In genomic region chr6:82331031-82331773, GRCh38 we compare ENCODE assay signal across 10 cellular contexts. TPM values are rescaled to one million over a fixed set of nuclear protein-coding genes. Genes with fewer than 3 reads are reported as not detected.
DNase-seq lines count a peak whose midpoint lies in the region; ATAC-seq and FAIRE-seq lines count a peak whose summit lies in the region.
"Had no signal": no experiment of that assay in that cellular context is flagged by ENCODE, and none has a peak within 500 bp of the region (broad histone marks: within the 10 kb centered on the region; RNA-seq: fewer than 3 reads in every experiment).

No MANE protein-coding gene starts in this region.

- H3K4me3 ChIP-seq in GM23248, result peak overlapping the region; percentile 37; the same call in 1 of the 2 replicates
- no peak overlapping the region for H3K4me3 ChIP-seq in small intestine (ENCODE audit: low read depth in 1 of 2, low read length in 2 of 2)
- no peak overlapping the region for H3K4me3 ChIP-seq in right cardiac atrium (ENCODE audit: low read length)

- WGBS in GM23248 (ENCODE audit: low coverage in 1 of 2, low lambda C conversion rate in 2 of 2, missing lambda C conversion rate in 2 of 2), 2 experiments, result 0 to 3% methylated on average over 2 of the region's 2 CpGs
- 19% methylated on average over 2 of the region's 2 CpGs for WGBS in small intestine, 3 donors
- 25% methylated on average over 2 of the region's 2 CpGs for WGBS in right cardiac atrium

- in situ Hi-C loops in GM23248 (cut with MboI), result no loop called here

- no peak overlapping the region for H3K9ac ChIP-seq in GM23248

- peaks cover 20% of the 10 kb centered on the region for H3K4me1 ChIP-seq in GM23248 (ENCODE audit: insufficient read depth)
- H3K4me1 ChIP-seq in small intestine (ENCODE audit: control insufficient read depth in 2 of 2, insufficient read depth in 1 of 2, low read depth in 1 of 2, low read length in 1 of 2), result no peaks in the 10 kb centered on the region
- H3K4me1 ChIP-seq in right cardiac atrium (ENCODE audit: control insufficient read depth, insufficient read depth, low read length), result no peaks in the 10 kb centered on the region

- no peak for ATAC-seq in right cardiac atrium

- H2AFZ ChIP-seq in GM23248, result peak overlapping the region; percentile 71

- H3K36me3 ChIP-seq in GM23248 (ENCODE audit: low read depth), result no peaks in the 10 kb centered on the region
- H3K36me3 ChIP-seq in small intestine (ENCODE audit: control insufficient read depth in 2 of 2, insufficient read depth in 2 of 2, low read length in 2 of 2), result no peaks in the 10 kb centered on the region

- H3F3A ChIP-seq in GM23248 (ENCODE audit: insufficient read depth), result peaks cover 17% of the 10 kb centered on the region; the same call in 1 of the 2 replicates

- H4K20me1 ChIP-seq in GM23248 (ENCODE audit: insufficient read depth), result no peaks in the 10 kb centered on the region

- H3K79me2 ChIP-seq in GM23248 (ENCODE audit: insufficient read depth), result no peaks in the 10 kb centered on the region

- peak; percentile 5 for DNase-seq in AG08396 (ENCODE audit: low spot score)
- peak; percentile 86 for DNase-seq in GM23248
- peak; percentile 67 for DNase-seq in RPMI7951 (ENCODE audit: low read depth)
- peak; percentile 41 for DNase-seq in fibroblast of the conjunctiva (ENCODE audit: low read depth)
- no peak for DNase-seq in small intestine
- no peak for DNase-seq in NCI-H1436 (lab: John Stamatoyannopoulos, UW)
- DNase-seq in right cardiac atrium, result no peak
- no peak for DNase-seq in activated CD4-positive, CD25-positive, alpha-beta regulatory T cell (lab: John Stamatoyannopoulos, UW)
- DNase-seq: aorta; stimulated activated CD4-positive, alpha-beta T cell treated with anti-CD3 and anti-CD28 coated beads, Interleukin-4, amount 100 ng/mL, for 4 hours had no signal

- no peak for FAIRE-seq in small intestine (lab: Jason Lieb, UNC)

- H3K27me3 ChIP-seq in GM23248 (replicated peaks; ENCODE audit: insufficient read depth), result no peaks in the 10 kb centered on the region
- H3K27me3 ChIP-seq in small intestine (ENCODE audit: control insufficient read depth in 2 of 2, insufficient read depth in 2 of 2, low read length in 2 of 2), result no peaks in the 10 kb centered on the region
- no peaks in the 10 kb centered on the region for H3K27me3 ChIP-seq in right cardiac atrium (ENCODE audit: control insufficient read depth, insufficient read depth)

- H3K9me3 ChIP-seq in GM23248 (ENCODE audit: low read depth) (no peaks in the 10 kb centered on the region), small intestine (ENCODE audit: control insufficient read depth, low read depth) (no peaks in the 10 kb centered on the region), right cardiac atrium (ENCODE audit: control insufficient read depth, low read length) (no peaks in the 10 kb centered on the region)

- H3K4me2 ChIP-seq in GM23248 (ENCODE audit: unreplicated experiment), result peak overlapping the region; percentile 42

- H3K9me2 ChIP-seq in GM23248 (ENCODE audit: insufficient read depth), result no peaks in the 10 kb centered on the region

- intact Hi-C loops in right cardiac atrium (cut with DNase I), result loop anchor here in 1 of 4 donors (5.0 kb wide), 1 partner anchor 726 kb away; no protein-coding TSS in a partner anchor

- H3K27ac ChIP-seq in GM23248 (peak overlapping the region; percentile 43), small intestine (ENCODE audit: low read depth in 1 of 2, low read length in 1 of 2) (no peak overlapping the region), right cardiac atrium (ENCODE audit: low read length) (no peak overlapping the region)

RNA-seq across cellular contexts. Expression of gene TPBG, which starts 32.4 kb away (rescaled TPM):
- 153 and 174 TPM in 2 replicates for total RNA-seq in GM23248 (2014; rRNA removed; shearing (Covaris generic))
- 125 and 127 TPM in 2 replicates for polyA plus RNA-seq in GM23248 (2016; fragmentation: Nextera tagmentation; extraction: Ambion mirVana)
- total RNA-seq in RPMI7951 (2014; rRNA removed; shearing (Covaris generic)), result 65.2 and 68.2 TPM in 2 replicates
- 1 to 10 TPM; 1.1 to 6.9 (median 1.3) TPM for polyA plus RNA-seq in small intestine
- 1 to 10 TPM; 4.8 to 7.8 (median 5.6) TPM for total RNA-seq in right cardiac atrium
- 2.0 TPM for polyA plus RNA-seq in right cardiac atrium

Comparison
In these comparisons a context has a peak if more than half of its experiments do, and no peak if none do; other contexts are left out.
1. DNase-seq: peak in AG08396 (single experiment), GM23248 (single experiment), RPMI7951 (single experiment) and fibroblast of the conjunctiva (single experiment); none in small intestine (single experiment), NCI-H1436 (single experiment), right cardiac atrium (0 of 3) and activated CD4-positive, CD25-positive, alpha-beta regulatory T cell (0 of 4).